ENCODE assay signal across 8 cellular contexts in genomic region chr14:22900088-22900799, GRCh38. TPM values are rescaled to one million over a fixed set of nuclear protein-coding genes. Genes with fewer than 3 reads are reported as not detected.
DNase-seq lines count a peak whose midpoint lies in the region; ATAC-seq and TF ChIP-seq lines count a peak whose summit lies in the region.

No MANE protein-coding gene starts in this region.

- H3K9me3 ChIP-seq in BE2C (no peaks in the 10 kb centered on the region; the same call in 1 of the 2 replicates), colonic mucosa (no peaks in the 10 kb centered on the region), suprapubic skin (no peaks in the 10 kb centered on the region)

- no peaks in the 10 kb centered on the region for H3K4me1 ChIP-seq in BE2C
- no peaks in the 10 kb centered on the region for H3K4me1 ChIP-seq in colonic mucosa
- H3K4me1 ChIP-seq in suprapubic skin, result peaks cover 15% of the 10 kb centered on the region

- peaks cover 47% of the 10 kb centered on the region for H3K36me3 ChIP-seq in BE2C
- H3K36me3 ChIP-seq in colonic mucosa, result peaks cover 24% of the 10 kb centered on the region
- H3K36me3 ChIP-seq in suprapubic skin, result peaks cover 49% of the 10 kb centered on the region

- DNase-seq in BE2C, result peak; percentile 44
- DNase-seq in NCI-H1092 (lab: John Stamatoyannopoulos, UW), result peak; percentile 20
- DNase-seq in T follicular helper cell (ENCODE audit: low read depth), result peak; percentile 43
- peak; percentile 55 for DNase-seq in colonic mucosa
- DNase-seq in left lobe of liver (ENCODE audit: low spot score), result no peak
- DNase-seq in suprapubic skin (ENCODE audit: low spot score in 2 of 2), result no peak

- H3K27me3 ChIP-seq in BE2C, result no peaks in the 10 kb centered on the region
- no peaks in the 10 kb centered on the region for H3K27me3 ChIP-seq in colonic mucosa
- H3K27me3 ChIP-seq in suprapubic skin, result no peaks in the 10 kb centered on the region

- no peak overlapping the region for H3K9ac ChIP-seq in colonic mucosa (ENCODE audit: low read depth in 2 of 2, low read length in 2 of 2)

- peak overlapping the region; percentile 14 for H3K27ac ChIP-seq in colonic mucosa
- no peak overlapping the region for H3K27ac ChIP-seq in suprapubic skin

- H3K4me3 ChIP-seq in BE2C (ENCODE audit: low read depth, low read length) (no peak overlapping the region), colonic mucosa (no peak overlapping the region), suprapubic skin (no peak overlapping the region)

- TF ChIP-seq CTCF in BE2C (IDR thresholded peaks at IDR 0.05; ENCODE audit: low read depth, low read length), result peak; percentile 71
- peak; percentile 39 for TF ChIP-seq CTCF in colonic mucosa (IDR thresholded peaks at IDR 0.05)
- peak; percentile 49 to 51 for TF ChIP-seq CTCF in suprapubic skin (IDR thresholded peaks at IDR 0.05)

- no peak for TF ChIP-seq EP300 in suprapubic skin (IDR thresholded peaks at IDR 0.05)

- intact Hi-C loops in colonic mucosa (cut with DNase I), result no loop called here

- no peak for TF ChIP-seq POLR2A in suprapubic skin (IDR thresholded peaks at IDR 0.05)

- 19% methylated on average over 3 of the region's 3 CpGs for WGBS in suprapubic skin

- ATAC-seq in GM18520 (IDR thresholded peaks at IDR 0.05; ENCODE audit: unreplicated experiment) (peak; percentile 43), left lobe of liver (peak; percentile 28), HG02678 (IDR thresholded peaks at IDR 0.05; ENCODE audit: unreplicated experiment) (no peak)

RNA-seq across cellular contexts. Expression of gene REM2, which starts 17.2 kb away (rescaled TPM):
- polyA plus RNA-seq in BE2C (2012; ENCODE audit: insufficient read depth, insufficient read length, low read depth), result 0.31 TPM
- under 1 TPM; 0.24 to 0.30 TPM for total RNA-seq in colonic mucosa
- 0.13 TPM for total RNA-seq in left lobe of liver
- 1 to 10 TPM in 2 of 4 donors, under 1 TPM in 2; 0.89 to 5.4 (median 1.2) TPM for total RNA-seq in suprapubic skin

RNA-seq across cellular contexts. Expression of gene RBM23, which starts 18.7 kb away (rescaled TPM):
- polyA plus RNA-seq in BE2C (2012; ENCODE audit: insufficient read depth, insufficient read length, low read depth), result 79.7 TPM
- total RNA-seq in colonic mucosa (10 to 100 TPM; 66.8 to 67.7 TPM), left lobe of liver (35.3 TPM), suprapubic skin (100 to 1,000 TPM in 1 of 4 donors, 10 to 100 TPM in 3; 64.5 to 104 (median 93.0) TPM)

RNA-seq across cellular contexts. Expression of gene LRP10, which starts 28.7 kb away (rescaled TPM):
- 29.7 TPM for polyA plus RNA-seq in BE2C (2012; ENCODE audit: insufficient read depth, insufficient read length, low read depth)
- 100 to 1,000 TPM; 204 to 222 TPM for total RNA-seq in colonic mucosa
- 34.3 TPM for total RNA-seq in left lobe of liver
- 100 to 1,000 TPM in 3 of 4 donors, 10 to 100 TPM in 1; 97.8 to 170 (median 157) TPM for total RNA-seq in suprapubic skin

RNA-seq across cellular contexts. Expression of gene PRMT5, which starts 28.9 kb away (rescaled TPM):
- polyA plus RNA-seq in BE2C (2012; ENCODE audit: insufficient read depth, insufficient read length, low read depth), result 449 TPM
- 10 to 100 TPM; 39.3 to 86.4 TPM for total RNA-seq in colonic mucosa
- 19.7 TPM for total RNA-seq in left lobe of liver
- total RNA-seq in suprapubic skin, result 10 to 100 TPM; 44.0 to 58.4 (median 50.3) TPM

RNA-seq across cellular contexts. Expression of gene HAUS4, which starts 56.6 kb away (rescaled TPM):
- polyA plus RNA-seq in BE2C (2012; ENCODE audit: insufficient read depth, insufficient read length, low read depth), result 7.0 TPM
- total RNA-seq in colonic mucosa (10 to 100 TPM; 36.6 to 54.1 TPM), left lobe of liver (9.7 TPM), suprapubic skin (100 to 1,000 TPM in 2 of 4 donors, 10 to 100 TPM in 2; 43.1 to 119 (median 96.3) TPM)

Comparison
In these comparisons a context has a peak if more than half of its experiments do, and no peak if none do; other contexts are left out.
1. DNase-seq: peak in BE2C (single experiment), NCI-H1092 (single experiment), T follicular helper cell (single experiment) and colonic mucosa (single experiment); none in left lobe of liver (single experiment) and suprapubic skin (0 of 2).
2. Peak in every context shown above with its lines, with median percentiles within 50 percentile points of each other: CTCF ChIP-seq.